In the genomic region with DNA sequence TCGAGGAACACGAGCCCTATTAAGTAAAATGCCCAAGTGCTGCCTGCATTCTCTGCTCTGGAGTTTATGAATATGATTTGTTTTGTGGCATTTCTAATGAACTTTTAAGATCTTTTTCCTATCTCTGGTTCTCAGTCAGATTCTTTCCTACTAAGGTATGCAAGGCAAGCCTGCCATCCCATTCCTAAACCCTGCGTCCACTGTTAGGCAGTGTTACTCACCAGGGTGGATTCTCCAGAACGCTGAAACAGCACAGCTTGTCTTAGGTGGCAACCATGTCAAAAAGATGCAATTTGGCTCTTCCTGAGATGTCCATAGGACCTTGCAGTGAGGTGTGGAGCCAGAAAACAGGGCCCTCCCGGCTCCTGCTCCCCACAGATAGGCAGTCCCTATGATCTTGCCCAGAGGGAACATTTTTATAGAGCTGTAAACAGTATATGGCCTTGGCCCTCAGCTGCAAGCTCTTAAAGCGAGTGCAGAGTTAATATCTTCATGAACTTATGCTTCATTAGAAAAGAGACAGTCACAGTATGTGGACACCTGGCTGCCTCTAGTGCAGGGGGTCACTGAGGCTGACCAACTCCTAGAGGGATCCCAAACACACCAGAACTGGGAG, we compare ENCODE assay signal across 25 cellular contexts.
DNase-seq lines count a peak whose midpoint lies in the region; ATAC-seq, FAIRE-seq and TF ChIP-seq lines count a peak whose summit lies in the region.
"Had no signal": no experiment of that assay in that cellular context is flagged by ENCODE, and none has a peak within 500 bp of the region (broad histone marks: within the 10 kb centered on the region; RNA-seq: fewer than 3 reads in every experiment).

No MANE protein-coding gene starts in this region.

- FAIRE-seq in bronchial epithelial cell (lab: Jason Lieb, UNC): no peak

- H3K79me2 ChIP-seq in SK-N-SH (ENCODE audit: insufficient read depth) (no peaks in the 10 kb centered on the region), osteoblast (ENCODE audit: insufficient read depth, low read length) (no peaks in the 10 kb centered on the region), Karpas-422 (ENCODE audit: low read length) (no peaks in the 10 kb centered on the region)

- no peak for TF ChIP-seq EP300 in SK-N-SH (IDR thresholded peaks at IDR 0.05; ENCODE audit: borderline replicate concordance in 1 of 2, low read depth in 1 of 2, low read length in 1 of 2)

- H3K9ac ChIP-seq in SK-N-SH (no peak overlapping the region), Karpas-422 (ENCODE audit: low read length) (no peak overlapping the region)
- H3K9ac ChIP-seq: KMS-11 had no signal

- no peak for TF ChIP-seq CTCF in SK-N-SH (IDR thresholded peaks at IDR 0.05)
- TF ChIP-seq CTCF in bronchial epithelial cell (IDR thresholded peaks at IDR 0.05; ENCODE audit: insufficient read depth, low read length, severe bottlenecking): no peak
- no peak for TF ChIP-seq CTCF in osteoblast (IDR thresholded peaks at IDR 0.05; ENCODE audit: extremely low read depth, low read depth, low read length)
- no peak for TF ChIP-seq CTCF in CD4-positive, alpha-beta T cell (IDR thresholded peaks at IDR 0.05)

- H3K4me2 ChIP-seq in SK-N-SH: no peak overlapping the region
- H3K4me2 ChIP-seq in osteoblast (ENCODE audit: insufficient read depth, low read length): no peak overlapping the region
- H3K4me2 ChIP-seq in Karpas-422 (ENCODE audit: low read depth, low read length, poor library complexity, severe bottlenecking): no peak overlapping the region
- H3K4me2 ChIP-seq: KMS-11 had no signal

- CTCF ChIA-PET in SK-N-SH (lab: Yijun Ruan, JAX): interaction anchor here (1.0 kb wide), 1 partner anchor 10 kb away, joined by 4 read pairs; no protein-coding TSS in a partner anchor
- CTCF ChIA-PET in CD4-positive, alpha-beta T cell (lab: Charles Lee): no interaction called here

- no peak for TF ChIP-seq RAD21 in SK-N-SH (IDR thresholded peaks at IDR 0.05; ENCODE audit: low read length)

- H3K9me2 ChIP-seq in SK-N-SH (no peaks in the 10 kb centered on the region), Karpas-422 (replicated peaks; ENCODE audit: insufficient read depth, low read length) (no peaks in the 10 kb centered on the region)

- intact Hi-C loops in CD4-positive, alpha-beta T cell (cut with DNase I, micrococcal nuclease): no loop called here

- DNase-seq in EL: peak; percentile 54
- DNase-seq in SK-N-SH: no peak
- DNase-seq in bronchial epithelial cell (ENCODE audit: low read depth): peak; percentile 38
- no peak for DNase-seq in osteoblast (ENCODE audit: insufficient read length, low spot score, missing footprints)
- no peak for DNase-seq in cerebellar cortex (ENCODE audit: low spot score)
- no peak for DNase-seq in Karpas-422
- DNase-seq in CD4-positive, alpha-beta T cell: no peak
- DNase-seq: activated CD4-positive, CD25-positive, alpha-beta regulatory T cell treated with anti-CD3 and anti-CD28 coated beads, Interleukin-2, amount 50 U/mL, for 72 hours; activated naive CD4-positive, alpha-beta T cell; activated T-cell treated with anti-CD3 and anti-CD28 coated beads, Interleukin-2, amount 50 U/mL, for 4 hours; CD4-positive, alpha-beta memory T cell; DMS 273 treated with DMSO at 0.1 percent for 48 hours; effector memory CD8-positive, alpha-beta T cell; NCI-H1048; NCI-H1930; NCI-H2227 treated with DMSO at 0.1 percent for 48 hours; NCI-H82; OCI-M1; right cardiac atrium; SHP77; stimulated activated CD8-positive, alpha-beta memory T cell treated with anti-CD3 and anti-CD28 coated beads, Interleukin-4, amount 100 ng/mL, for 48 hours had no signal

- H3K4me3 ChIP-seq in SK-N-SH (ENCODE audit: low read depth in 2 of 2, low read length in 1 of 2) (no peak overlapping the region), bronchial epithelial cell (ENCODE audit: low read depth, low read length) (no peak overlapping the region), osteoblast (ENCODE audit: insufficient read depth, low read length) (no peak overlapping the region), Karpas-422 (ENCODE audit: low read length) (no peak overlapping the region)
- H3K4me3 ChIP-seq: vagina had no signal

- H3K27me3 ChIP-seq in SK-N-SH (ENCODE audit: insufficient read depth) (no peaks in the 10 kb centered on the region), bronchial epithelial cell (ENCODE audit: control insufficient read depth, insufficient read depth, low read length) (no peaks in the 10 kb centered on the region), osteoblast (ENCODE audit: insufficient read depth, low read length) (no peaks in the 10 kb centered on the region), Karpas-422 (ENCODE audit: low read length) (no peaks in the 10 kb centered on the region)
- H3K27me3 ChIP-seq in CD4-positive, alpha-beta T cell (ENCODE audit: control insufficient read depth, insufficient read depth, low read length): no peaks in the 10 kb centered on the region
- H3K27me3 ChIP-seq: vagina had no signal

- H3K27me3 Mint-ChIP-seq in stimulated activated memory B cell treated with anti-CD40 and anti-IgM and Interleukin-4, amounts not matched to agents 10 μg/mL and 1 μg/mL and 100 μg/mL, for 72 hours: peaks cover 34% of the 10 kb centered on the region
- no peaks in the 10 kb centered on the region for H3K27me3 Mint-ChIP-seq in CD4-positive, alpha-beta T cell

- no peaks in the 10 kb centered on the region for H3F3A ChIP-seq in SK-N-SH (replicated peaks; ENCODE audit: insufficient read depth)

- H3K27ac Mint-ChIP-seq in stimulated activated memory B cell treated with anti-CD40 and anti-IgM and Interleukin-4, amounts not matched to agents 10 μg/mL and 1 μg/mL and 100 μg/mL, for 72 hours: no peak overlapping the region
- H3K27ac Mint-ChIP-seq in CD4-positive, alpha-beta T cell: no peak overlapping the region
- H3K27ac Mint-ChIP-seq: CD4-positive, alpha-beta memory T cell; memory B cell had no signal

- H3K9me3 Mint-ChIP-seq in stimulated activated memory B cell treated with anti-CD40 and anti-IgM and Interleukin-4, amounts not matched to agents 10 μg/mL and 1 μg/mL and 100 μg/mL, for 72 hours: peaks cover 2% of the 10 kb centered on the region
- H3K9me3 Mint-ChIP-seq in CD4-positive, alpha-beta T cell: no peaks in the 10 kb centered on the region
- H3K9me3 Mint-ChIP-seq: activated T-cell treated with anti-CD3 and anti-CD28 coated beads, Interleukin-2, amount 50 U/mL, for 4 hours; effector memory CD8-positive, alpha-beta T cell; memory B cell had no signal

- H3K36me3 ChIP-seq in SK-N-SH (replicated peaks in 1 of 2; ENCODE audit: control insufficient read depth in 1 of 2, insufficient read depth in 2 of 2, low read length in 1 of 2): peaks cover 0 to 6% of the 10 kb centered on the region in 2 experiments
- no peaks in the 10 kb centered on the region for H3K36me3 ChIP-seq in bronchial epithelial cell (ENCODE audit: control insufficient read depth, insufficient read depth, low read length)
- H3K36me3 ChIP-seq in osteoblast (ENCODE audit: insufficient read depth, low read length): no peaks in the 10 kb centered on the region
- peaks cover 9% of the 10 kb centered on the region; the same call in 1 of the 2 replicates for H3K36me3 ChIP-seq in Karpas-422 (ENCODE audit: insufficient read depth, low read length)
- H3K36me3 ChIP-seq: vagina had no signal

- H2AFZ ChIP-seq in SK-N-SH (ENCODE audit: low read depth): no peak overlapping the region
- H2AFZ ChIP-seq in osteoblast (ENCODE audit: low read length): no peak overlapping the region
- H2AFZ ChIP-seq in Karpas-422 (ENCODE audit: low read length): no peak overlapping the region

- H3K4me3 Mint-ChIP-seq in stimulated activated memory B cell treated with anti-CD40 and anti-IgM and Interleukin-4, amounts not matched to agents 10 μg/mL and 1 μg/mL and 100 μg/mL, for 72 hours: no peak overlapping the region
- H3K4me3 Mint-ChIP-seq in CD4-positive, alpha-beta T cell: no peak overlapping the region
- H3K4me3 Mint-ChIP-seq: activated T-cell treated with anti-CD3 and anti-CD28 coated beads, Interleukin-2, amount 50 U/mL, for 4 hours; CD4-positive, alpha-beta memory T cell; effector memory CD8-positive, alpha-beta T cell; memory B cell had no signal

- ATAC-seq in stimulated activated memory B cell treated with anti-CD40 and anti-IgM and Interleukin-4, amounts not matched to agents 10 μg/mL and 1 μg/mL and 100 μg/mL, for 72 hours: no peak
- ATAC-seq in CD4-positive, alpha-beta T cell (ENCODE audit: poor library complexity): no peak
- ATAC-seq: activated T-cell treated with anti-CD3 and anti-CD28 coated beads, Interleukin-2, amount 50 U/mL, for 4 hours; effector memory CD8-positive, alpha-beta T cell had no signal

- no peaks in the 10 kb centered on the region for H3K36me3 Mint-ChIP-seq in stimulated activated memory B cell treated with anti-CD40 and anti-IgM and Interleukin-4, amounts not matched to agents 10 μg/mL and 1 μg/mL and 100 μg/mL, for 72 hours
- no peaks in the 10 kb centered on the region for H3K36me3 Mint-ChIP-seq in CD4-positive, alpha-beta T cell (ENCODE audit: low read depth)
- H3K36me3 Mint-ChIP-seq: CD4-positive, alpha-beta memory T cell; memory B cell had no signal

- H3K4me1 ChIP-seq in SK-N-SH (ENCODE audit: control insufficient read depth in 1 of 2, insufficient read depth in 2 of 2, low read depth in 1 of 2, low read length in 1 of 2) (peaks cover 0 to 6% of the 10 kb centered on the region in 2 experiments; a peak in 1 of 4 replicates), osteoblast (ENCODE audit: insufficient read depth, low read length) (peaks cover 9% of the 10 kb centered on the region), Karpas-422 (ENCODE audit: low read length) (peaks cover 19% of the 10 kb centered on the region)
- H3K4me1 ChIP-seq: vagina had no signal

- 74% methylated on average over 6 of the region's 6 CpGs for WGBS in SK-N-SH (ENCODE audit: low lambda C conversion rate)

- POLR2A ChIA-PET in SK-N-SH (lab: Yijun Ruan, JAX): no interaction called here
- POLR2A ChIA-PET in CD4-positive, alpha-beta T cell (lab: Charles Lee): no interaction called here

- no peaks in the 10 kb centered on the region for H4K20me1 ChIP-seq in SK-N-SH (ENCODE audit: insufficient read depth)
- no peaks in the 10 kb centered on the region for H4K20me1 ChIP-seq in osteoblast (ENCODE audit: insufficient read depth, low read length)
- H4K20me1 ChIP-seq in Karpas-422 (ENCODE audit: insufficient read depth, low read depth, low read length): no peaks in the 10 kb centered on the region

- H3K9me3 ChIP-seq in SK-N-SH (no peaks in the 10 kb centered on the region), osteoblast (ENCODE audit: low read depth, low read length) (no peaks in the 10 kb centered on the region), Karpas-422 (ENCODE audit: low read length) (no peaks in the 10 kb centered on the region)
- no peaks in the 10 kb centered on the region for H3K9me3 ChIP-seq in CD4-positive, alpha-beta T cell (ENCODE audit: control insufficient read depth, low read length)
- H3K9me3 ChIP-seq: vagina had no signal

- no peaks in the 10 kb centered on the region for H3K4me1 Mint-ChIP-seq in stimulated activated memory B cell treated with anti-CD40 and anti-IgM and Interleukin-4, amounts not matched to agents 10 μg/mL and 1 μg/mL and 100 μg/mL, for 72 hours
- no peaks in the 10 kb centered on the region for H3K4me1 Mint-ChIP-seq in CD4-positive, alpha-beta T cell (ENCODE audit: low read depth)
- H3K4me1 Mint-ChIP-seq: CD4-positive, alpha-beta memory T cell; memory B cell had no signal

- H3K27ac ChIP-seq in SK-N-SH (ENCODE audit: low read depth in 2 of 2, low read length in 1 of 2): no peak overlapping the region; a peak in 1 of 4 replicates
- H3K27ac ChIP-seq in osteoblast (ENCODE audit: low read depth, low read length): peak overlapping the region; percentile 48
- H3K27ac ChIP-seq in Karpas-422 (ENCODE audit: low read length): no peak overlapping the region
- no peak overlapping the region for H3K27ac ChIP-seq in CD4-positive, alpha-beta T cell (ENCODE audit: low read depth, low read length)
- H3K27ac ChIP-seq: KMS-11, vagina had no signal

Comparison
In these comparisons a context has a peak if more than half of its experiments do, and no peak if none do; other contexts are left out.
1. DNase-seq: peak in EL (single experiment) and bronchial epithelial cell (single experiment); none in SK-N-SH (single experiment), osteoblast (single experiment), cerebellar cortex (single experiment), Karpas-422 (single experiment) and CD4-positive, alpha-beta T cell (0 of 10).